Comparison of ENCODE assay signal across 22 cellular contexts in genomic region chr9:127098916-127099315, GRCh38. TPM values are rescaled to one million over a fixed set of nuclear protein-coding genes. Genes with fewer than 3 reads are reported as not detected.
"Had no signal": no experiment of that assay in that cellular context is flagged by ENCODE, and none has a peak within 500 bp of the region (broad histone marks: within the 10 kb centered on the region; RNA-seq: fewer than 3 reads in every experiment).

No MANE protein-coding gene starts in this region.

- H3K27ac Mint-ChIP-seq: activated CD4-positive, alpha-beta memory T cell treated with anti-CD3 and anti-CD28 coated beads for 36 hours; activated CD4-positive, alpha-beta T cell treated with anti-CD3 and anti-CD28 coated beads for 36 hours; activated naive CD8-positive, alpha-beta T cell treated with anti-CD3 and anti-CD28 coated beads, Interleukin-2, amount 10 ng/mL, durations not matched to agents 7 days and 5 days; activated T-helper 2 cell treated with anti-CD3 and anti-CD28 coated beads, Interferon-gamma antibody, Interleukin-2, Interleukin-4, amounts not matched to agents 10 μg/mL and 5 μg/mL and 100 μg/mL, durations not matched to agents 14 hours and 24 hours and 36 hours; immature natural killer cell; natural killer cell treated with Interleukin-12 subunit alpha and Interleukin-12 subunit beta and Interleukin-15 and Interleukin-18, amount 100 ng/mL, for 72 hours; T-helper 2 cell treated with Interferon-gamma antibody and Interleukin-4, amounts not matched to agents 5 μg/mL and 100 μg/mL, for 36 hours had no signal

- H3K27ac ChIP-seq: body of pancreas, colonic mucosa, tibial artery had no signal

- ATAC-seq: activated CD4-positive, alpha-beta T cell treated with anti-CD3 and anti-CD28 coated beads for 36 hours; body of pancreas had no signal

- H3K4me3 Mint-ChIP-seq: activated CD4-positive, alpha-beta memory T cell treated with anti-CD3 and anti-CD28 coated beads for 36 hours; activated CD4-positive, alpha-beta T cell treated with anti-CD3 and anti-CD28 coated beads for 36 hours; activated naive CD8-positive, alpha-beta T cell treated with anti-CD3 and anti-CD28 coated beads, Interleukin-2, amount 10 ng/mL, durations not matched to agents 7 days and 5 days; central memory CD8-positive, alpha-beta T cell; immature natural killer cell; natural killer cell treated with Interleukin-12 subunit alpha and Interleukin-12 subunit beta and Interleukin-15 and Interleukin-18, amount 100 ng/mL, for 72 hours; T-helper 2 cell treated with Interferon-gamma antibody and Interleukin-4, amounts not matched to agents 5 μg/mL and 100 μg/mL, for 36 hours had no signal

- H3K4me1 ChIP-seq: body of pancreas, colonic mucosa had no signal

- H3K36me3 Mint-ChIP-seq: activated CD4-positive, alpha-beta memory T cell treated with anti-CD3 and anti-CD28 coated beads for 36 hours; activated naive CD8-positive, alpha-beta T cell treated with anti-CD3 and anti-CD28 coated beads, Interleukin-2, amount 10 ng/mL, durations not matched to agents 7 days and 5 days; natural killer cell treated with Interleukin-12 subunit alpha and Interleukin-12 subunit beta and Interleukin-15 and Interleukin-18, amount 100 ng/mL, for 72 hours had no signal

- H3K36me3 ChIP-seq: colonic mucosa had no signal

- H3K4me1 Mint-ChIP-seq: activated CD4-positive, alpha-beta T cell treated with anti-CD3 and anti-CD28 coated beads for 36 hours; activated naive CD8-positive, alpha-beta T cell treated with anti-CD3 and anti-CD28 coated beads, Interleukin-2, amount 10 ng/mL, durations not matched to agents 7 days and 5 days; central memory CD8-positive, alpha-beta T cell; immature natural killer cell had no signal

- H3K9me3 Mint-ChIP-seq: activated CD4-positive, alpha-beta memory T cell treated with anti-CD3 and anti-CD28 coated beads for 36 hours; activated naive CD8-positive, alpha-beta T cell treated with anti-CD3 and anti-CD28 coated beads, Interleukin-2, amount 10 ng/mL, durations not matched to agents 7 days and 5 days; activated T-helper 2 cell treated with anti-CD3 and anti-CD28 coated beads, Interferon-gamma antibody, Interleukin-2, Interleukin-4, amounts not matched to agents 10 μg/mL and 5 μg/mL and 100 μg/mL, durations not matched to agents 14 hours and 24 hours and 36 hours; central memory CD8-positive, alpha-beta T cell; immature natural killer cell; natural killer cell treated with Interleukin-12 subunit alpha and Interleukin-12 subunit beta and Interleukin-15 and Interleukin-18, amount 100 ng/mL, for 72 hours; T-helper 2 cell treated with Interferon-gamma antibody and Interleukin-4, amounts not matched to agents 5 μg/mL and 100 μg/mL, for 36 hours had no signal

- H3K9me3 ChIP-seq: body of pancreas, colonic mucosa, SK-N-SH, tibial artery had no signal

- H3K27me3 Mint-ChIP-seq: activated CD4-positive, alpha-beta memory T cell treated with anti-CD3 and anti-CD28 coated beads for 36 hours; activated CD4-positive, alpha-beta T cell treated with anti-CD3 and anti-CD28 coated beads for 36 hours; central memory CD8-positive, alpha-beta T cell; natural killer cell treated with Interleukin-12 subunit alpha and Interleukin-12 subunit beta and Interleukin-15 and Interleukin-18, amount 100 ng/mL, for 72 hours had no signal

- H3K9me2 ChIP-seq: SK-N-SH had no signal

- H3K4me3 ChIP-seq: body of pancreas, colonic mucosa, tibial artery had no signal

- H3K27me3 ChIP-seq: body of pancreas, colonic mucosa, tibial artery had no signal

- DNase-seq: activated CD4-positive, alpha-beta memory T cell treated with anti-CD3 and anti-CD28 coated beads for 36 hours; activated CD4-positive, alpha-beta T cell treated with anti-CD3 and anti-CD28 coated beads for 36 hours; activated naive CD4-positive, alpha-beta T cell treated with Interleukin-2 at 50 U/mL for 16 hours; activated naive CD8-positive, alpha-beta T cell treated with anti-CD3 and anti-CD28 coated beads, Interleukin-2, amount 10 ng/mL, durations not matched to agents 7 days and 5 days; activated T-cell treated with anti-CD3 and anti-CD28 coated beads for 4 hours; body of pancreas; colonic mucosa; erythroblast; immature natural killer cell; kidney glomerular epithelial cell; mesendoderm; nucleus accumbens; posterior cingulate gyrus; right cardiac atrium; SK-N-SH; small intestine; stimulated activated CD4-positive, alpha-beta T cell treated with anti-CD3 and anti-CD28 coated beads, Interleukin-4, amount 100 ng/mL, for 1 hour; tibial artery had no signal

- H3K4me2 ChIP-seq: SK-N-SH had no signal

- H3K9ac ChIP-seq: SK-N-SH had no signal

RNA-seq across cellular contexts. Expression of gene ANGPTL2, which starts 23.5 kb away (rescaled TPM):
- total RNA-seq: activated CD4-positive, alpha-beta memory T cell treated with anti-CD3 and anti-CD28 coated beads for 36 hours; activated CD4-positive, alpha-beta T cell treated with anti-CD3 and anti-CD28 coated beads for 36 hours; activated naive CD8-positive, alpha-beta T cell treated with anti-CD3 and anti-CD28 coated beads, Interleukin-2, amount 10 ng/mL, durations not matched to agents 7 days and 5 days; activated T-helper 2 cell treated with anti-CD3 and anti-CD28 coated beads, Interferon-gamma antibody, Interleukin-2, Interleukin-4, amounts not matched to agents 10 μg/mL and 5 μg/mL and 100 μg/mL, durations not matched to agents 14 hours and 24 hours and 36 hours; natural killer cell treated with Interleukin-12 subunit alpha and Interleukin-12 subunit beta and Interleukin-15 and Interleukin-18, amount 100 ng/mL, for 72 hours had no signal
- polyA plus RNA-seq: immature natural killer cell had no signal
